1 cellular context compared by ENCODE assay signal in the genomic region with DNA sequence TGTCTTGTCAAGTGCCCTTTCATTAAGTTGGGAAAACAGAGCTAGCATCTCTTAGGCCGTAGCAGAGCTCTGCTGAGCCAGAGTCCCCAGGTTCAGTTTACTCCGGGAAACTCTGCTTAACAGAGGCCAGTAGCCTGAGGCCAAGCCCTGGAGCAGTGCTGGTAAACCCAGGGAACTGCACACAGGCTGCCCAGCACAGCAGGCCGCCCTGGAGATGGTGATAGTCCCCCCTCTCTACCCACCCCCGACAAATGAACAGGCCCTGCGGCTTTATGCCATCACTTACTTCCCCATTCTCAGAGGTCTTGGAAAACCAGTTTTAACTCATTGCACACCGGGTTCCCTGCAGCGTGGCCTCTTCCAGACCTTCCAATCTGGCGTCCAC.
TF ChIP-seq lines count a peak whose summit lies in the region.

No MANE protein-coding gene starts in this region.

TF ChIP-seq in SK-N-SH, 30 proteins besides CTCF, POLR2A, EP300 and RAD21 (continued from another document):
- TF ChIP-seq, protein P1, sequence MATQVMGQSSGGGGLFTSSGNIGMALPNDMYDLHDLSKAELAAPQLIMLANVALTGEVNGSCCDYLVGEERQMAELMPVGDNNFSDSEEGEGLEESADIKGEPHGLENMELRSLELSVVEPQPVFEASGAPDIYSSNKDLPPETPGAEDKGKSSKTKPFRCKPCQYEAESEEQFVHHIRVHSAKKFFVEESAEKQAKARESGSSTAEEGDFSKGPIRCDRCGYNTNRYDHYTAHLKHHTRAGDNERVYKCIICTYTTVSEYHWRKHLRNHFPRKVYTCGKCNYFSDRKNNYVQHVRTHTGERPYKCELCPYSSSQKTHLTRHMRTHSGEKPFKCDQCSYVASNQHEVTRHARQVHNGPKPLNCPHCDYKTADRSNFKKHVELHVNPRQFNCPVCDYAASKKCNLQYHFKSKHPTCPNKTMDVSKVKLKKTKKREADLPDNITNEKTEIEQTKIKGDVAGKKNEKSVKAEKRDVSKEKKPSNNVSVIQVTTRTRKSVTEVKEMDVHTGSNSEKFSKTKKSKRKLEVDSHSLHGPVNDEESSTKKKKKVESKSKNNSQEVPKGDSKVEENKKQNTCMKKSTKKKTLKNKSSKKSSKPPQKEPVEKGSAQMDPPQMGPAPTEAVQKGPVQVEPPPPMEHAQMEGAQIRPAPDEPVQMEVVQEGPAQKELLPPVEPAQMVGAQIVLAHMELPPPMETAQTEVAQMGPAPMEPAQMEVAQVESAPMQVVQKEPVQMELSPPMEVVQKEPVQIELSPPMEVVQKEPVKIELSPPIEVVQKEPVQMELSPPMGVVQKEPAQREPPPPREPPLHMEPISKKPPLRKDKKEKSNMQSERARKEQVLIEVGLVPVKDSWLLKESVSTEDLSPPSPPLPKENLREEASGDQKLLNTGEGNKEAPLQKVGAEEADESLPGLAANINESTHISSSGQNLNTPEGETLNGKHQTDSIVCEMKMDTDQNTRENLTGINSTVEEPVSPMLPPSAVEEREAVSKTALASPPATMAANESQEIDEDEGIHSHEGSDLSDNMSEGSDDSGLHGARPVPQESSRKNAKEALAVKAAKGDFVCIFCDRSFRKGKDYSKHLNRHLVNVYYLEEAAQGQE (IDR thresholded peaks at IDR 0.05; ENCODE audit: low read depth, low read length): no peak
- TF ChIP-seq NFIC (IDR thresholded peaks at IDR 0.05; ENCODE audit: borderline replicate concordance) (no peak), POLR2AphosphoS5 (IDR thresholded peaks at IDR 0.05; ENCODE audit: low read depth, low read length) (no peak), FOXJ3 (CRISPR knock-in tag; IDR thresholded peaks at IDR 0.05) (no peak), MXI1 (IDR thresholded peaks at IDR 0.05; ENCODE audit: low read depth, low read length) (no peak), GATA2 (CRISPR knock-in tag; IDR thresholded peaks at IDR 0.05) (no peak), CHD2 (IDR thresholded peaks at IDR 0.05; ENCODE audit: low read length, partially characterized antibody) (no peak), RFX5 (IDR thresholded peaks at IDR 0.05; ENCODE audit: low read length) (no peak), GABPA (IDR thresholded peaks at IDR 0.05; ENCODE audit: low read depth) (no peak), TCF12 (IDR thresholded peaks at IDR 0.05) (no peak), SMC3 (IDR thresholded peaks at IDR 0.05; ENCODE audit: low read depth, low read length) (no peak), NRF1 (IDR thresholded peaks at IDR 0.05; ENCODE audit: low read depth, low read length) (no peak), RXRA (IDR thresholded peaks at IDR 0.05; ENCODE audit: borderline replicate concordance, low read depth) (no peak), EZH2phosphoT487 (IDR thresholded peaks at IDR 0.05; ENCODE audit: borderline replicate concordance, low read depth) (no peak), TAF1 (IDR thresholded peaks at IDR 0.05; ENCODE audit: borderline replicate concordance, low read depth, low read length) (no peak), FOXM1 (IDR thresholded peaks at IDR 0.05; ENCODE audit: low read depth) (no peak)
- TF ChIP-seq, protein P2, sequence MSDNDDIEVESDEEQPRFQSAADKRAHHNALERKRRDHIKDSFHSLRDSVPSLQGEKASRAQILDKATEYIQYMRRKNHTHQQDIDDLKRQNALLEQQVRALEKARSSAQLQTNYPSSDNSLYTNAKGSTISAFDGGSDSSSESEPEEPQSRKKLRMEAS (IDR thresholded peaks at IDR 0.05; ENCODE audit: low read depth): no peak
- TF ChIP-seq, protein P3, sequence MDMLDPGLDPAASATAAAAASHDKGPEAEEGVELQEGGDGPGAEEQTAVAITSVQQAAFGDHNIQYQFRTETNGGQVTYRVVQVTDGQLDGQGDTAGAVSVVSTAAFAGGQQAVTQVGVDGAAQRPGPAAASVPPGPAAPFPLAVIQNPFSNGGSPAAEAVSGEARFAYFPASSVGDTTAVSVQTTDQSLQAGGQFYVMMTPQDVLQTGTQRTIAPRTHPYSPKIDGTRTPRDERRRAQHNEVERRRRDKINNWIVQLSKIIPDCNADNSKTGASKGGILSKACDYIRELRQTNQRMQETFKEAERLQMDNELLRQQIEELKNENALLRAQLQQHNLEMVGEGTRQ (IDR thresholded peaks at IDR 0.05; ENCODE audit: borderline replicate concordance, low read depth, low read length): no peak
TF ChIP-seq in SK-N-SH: peak in this region for 0.
